Comparison of ENCODE assay signal across 8 cellular contexts in the genomic region with DNA sequence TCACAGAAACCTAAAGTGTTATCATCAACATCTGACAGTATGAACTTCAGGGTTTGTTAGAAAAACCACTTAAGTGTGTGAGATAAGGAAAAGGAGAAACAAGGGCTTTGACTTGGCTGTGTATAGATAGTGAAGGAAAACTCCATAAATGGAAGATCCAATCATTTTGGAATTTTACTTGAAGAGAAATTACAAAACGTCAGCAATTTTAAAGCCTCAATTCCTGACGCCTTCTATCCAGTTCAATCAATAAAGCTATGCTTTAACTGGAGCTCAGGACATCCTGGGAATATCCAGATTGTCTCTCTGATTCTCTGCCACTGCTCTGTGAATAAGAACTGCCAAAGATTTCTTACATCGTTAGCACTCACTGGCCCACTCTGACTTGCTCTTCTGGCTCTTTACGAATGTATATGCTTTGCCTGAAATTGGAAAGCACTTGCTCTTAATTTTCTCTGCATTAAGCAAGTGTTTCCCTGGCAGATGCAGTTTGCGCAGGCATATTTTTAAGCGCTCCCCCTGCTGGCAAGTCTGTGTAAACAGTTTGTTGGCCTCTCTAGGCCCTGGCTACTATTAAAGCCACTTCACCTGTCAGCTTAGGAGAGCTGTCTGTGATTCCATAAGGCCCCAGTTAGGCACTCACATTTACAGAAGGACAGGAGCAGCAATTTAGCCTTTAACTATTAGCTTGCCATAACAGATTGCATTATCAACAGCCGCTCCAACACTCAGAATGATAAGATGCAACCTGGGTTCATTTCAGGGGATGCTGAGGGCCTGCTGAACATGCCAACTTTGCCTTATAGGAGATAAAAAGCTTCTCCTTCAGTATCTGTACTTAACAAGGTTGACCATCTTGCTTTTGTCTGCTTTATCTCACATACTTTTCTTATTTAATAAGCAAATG.
DNase-seq lines count a peak whose midpoint lies in the region; ATAC-seq, FAIRE-seq and TF ChIP-seq lines count a peak whose summit lies in the region.

No MANE protein-coding gene starts in this region.

- CTCF ChIA-PET in CD4-positive, alpha-beta memory T cell (lab: Charles Lee; ENCODE audit: partially characterized antibody) = interaction anchor here (0.5 to 2.6 kb wide), 8 partner anchors 9 to 1100 kb away, joined by 3 to 21 read pairs (median 8); no protein-coding TSS in a partner anchor

- peaks cover 0 to 3% of the 10 kb centered on the region in 2 donors for H3K27me3 Mint-ChIP-seq in CD4-positive, alpha-beta memory T cell
- no peaks in the 10 kb centered on the region for H3K27me3 Mint-ChIP-seq in activated T-helper 17 cell treated with anti-CD3 and anti-CD28 coated beads, Interleukin-2, amount 50 U/mL, for 72 hours

- intact Hi-C loops in CD4-positive, alpha-beta memory T cell (cut with micrococcal nuclease) = loop anchor here (10.0 kb wide), 1 partner anchor 1156 kb away; a partner anchor contains a TSS
- intact Hi-C loops in posterior cingulate gyrus (cut with DNase I) (loop anchor here (5.0 kb wide), 1 partner anchor 611 kb away; no protein-coding TSS in a partner anchor), lower leg skin (cut with DNase I; ENCODE audit: low total_unique reads) (no loop called here)

- DNase-seq in CD4-positive, alpha-beta memory T cell = peak in 4 of 5 donors; percentile 17 to 41 (median 31)
- DNase-seq in GM19239 (ENCODE audit: insufficient read length, low spot score) (no peak), HK-2 (ENCODE audit: unreplicated experiment) (peak; percentile 18), NOMO-1 (lab: John Stamatoyannopoulos, UW; ENCODE audit: unreplicated experiment in 2 of 2) (peak; percentile 31 to 32), glomerular endothelial cell (ENCODE audit: extremely low read depth, low read depth, low spot score) (peak; percentile 31), posterior cingulate gyrus (peak in 7 of 10 donors; percentile 14 to 85 (median 34)), lower leg skin (ENCODE audit: low spot score in 2 of 2) (no peak)

- peak; percentile 21 for ATAC-seq in activated T-helper 17 cell treated with anti-CD3 and anti-CD28 coated beads, Interleukin-2, amount 50 U/mL, for 72 hours (replicated peaks)

- no peaks in the 10 kb centered on the region for H3K36me3 ChIP-seq in CD4-positive, alpha-beta memory T cell (ENCODE audit: insufficient read depth, low read length)

- POLR2A ChIA-PET in CD4-positive, alpha-beta memory T cell (lab: Charles Lee; ENCODE audit: partially characterized antibody) = no interaction called here

- no peaks in the 10 kb centered on the region for H3K4me1 ChIP-seq in CD4-positive, alpha-beta memory T cell (ENCODE audit: insufficient read depth, low read length)

- no peak overlapping the region for H3K27ac ChIP-seq in CD4-positive, alpha-beta memory T cell (ENCODE audit: low read depth, low read length)

- no peak for TF ChIP-seq POLR2A in lower leg skin (IDR thresholded peaks at IDR 0.05)

- H3K4me1 Mint-ChIP-seq in CD4-positive, alpha-beta memory T cell = no peaks in the 10 kb centered on the region
- H3K4me1 Mint-ChIP-seq in activated T-helper 17 cell treated with anti-CD3 and anti-CD28 coated beads, Interleukin-2, amount 50 U/mL, for 72 hours = no peaks in the 10 kb centered on the region

- no peaks in the 10 kb centered on the region for H3K36me3 Mint-ChIP-seq in CD4-positive, alpha-beta memory T cell
- H3K36me3 Mint-ChIP-seq in activated T-helper 17 cell treated with anti-CD3 and anti-CD28 coated beads, Interleukin-2, amount 50 U/mL, for 72 hours (ENCODE audit: low read depth) = no peaks in the 10 kb centered on the region

- FAIRE-seq in GM19239 (lab: Jason Lieb, UNC) = peak; percentile 93

- no peaks in the 10 kb centered on the region for H3K9me3 ChIP-seq in CD4-positive, alpha-beta memory T cell (ENCODE audit: control insufficient read depth in 1 of 2, low read length in 2 of 2)

- H3K9me3 Mint-ChIP-seq in CD4-positive, alpha-beta memory T cell = no peaks in the 10 kb centered on the region
- no peaks in the 10 kb centered on the region for H3K9me3 Mint-ChIP-seq in activated T-helper 17 cell treated with anti-CD3 and anti-CD28 coated beads, Interleukin-2, amount 50 U/mL, for 72 hours

- TF ChIP-seq CTCF in lower leg skin (IDR thresholded peaks at IDR 0.05) = no peak

- H3K4me3 ChIP-seq in CD4-positive, alpha-beta memory T cell (ENCODE audit: low read length in 2 of 2) = no peak overlapping the region
- H3K4me3 ChIP-seq in lower leg skin (ENCODE audit: low read depth, poor library complexity, severe bottlenecking) = no peak overlapping the region

- H3K27me3 ChIP-seq in CD4-positive, alpha-beta memory T cell (ENCODE audit: insufficient read depth, low read length) = no peaks in the 10 kb centered on the region

- no peak overlapping the region for H3K4me3 Mint-ChIP-seq in CD4-positive, alpha-beta memory T cell
- H3K4me3 Mint-ChIP-seq in activated T-helper 17 cell treated with anti-CD3 and anti-CD28 coated beads, Interleukin-2, amount 50 U/mL, for 72 hours = no peak overlapping the region

- no peak overlapping the region for H3K27ac Mint-ChIP-seq in CD4-positive, alpha-beta memory T cell
- H3K27ac Mint-ChIP-seq in activated T-helper 17 cell treated with anti-CD3 and anti-CD28 coated beads, Interleukin-2, amount 50 U/mL, for 72 hours = no peak overlapping the region

- 18 to 30% methylated on average over 7 of the region's 7 CpGs for WGBS in lower leg skin, 2 donors

Comparison
In these comparisons a context has a peak if more than half of its experiments do, and no peak if none do; other contexts are left out.
1. DNase-seq: peak in CD4-positive, alpha-beta memory T cell (4 of 5), HK-2 (single experiment), NOMO-1 (2 of 2), glomerular endothelial cell (single experiment) and posterior cingulate gyrus (7 of 10); none in GM19239 (single experiment) and lower leg skin (0 of 2).